27 cellular contexts compared by ENCODE assay signal in genomic region chr9:135151905-135152304, GRCh38.
"Had no signal": no experiment of that assay in that cellular context is flagged by ENCODE, and none has a peak within 500 bp of the region (broad histone marks: within the 10 kb centered on the region; RNA-seq: fewer than 3 reads in every experiment).

No MANE protein-coding gene starts in this region.

- ATAC-seq: foreskin keratinocyte; gastroesophageal sphincter; left cardiac atrium; naive thymus-derived CD8-positive, alpha-beta T cell; stimulated activated naive CD8-positive, alpha-beta T cell treated with anti-CD3 and anti-CD28 coated beads, Interleukin-15, amount 100 ng/mL, for 72 hours; upper lobe of right lung had no signal

- H3K36me3 ChIP-seq: gastroesophageal sphincter, left lung, neutrophil, right lobe of liver, suprapubic skin, transverse colon, upper lobe of right lung, uterus had no signal

- H3K27me3 ChIP-seq: foreskin keratinocyte, right lobe of liver, transverse colon, uterus had no signal

- DNase-seq: dorsolateral prefrontal cortex; effector CD4-positive, alpha-beta T cell; foreskin keratinocyte; left cardiac atrium; mesenchymal stem cell; midbrain; naive thymus-derived CD8-positive, alpha-beta T cell; nephron progenitor cell; right lobe of liver; stimulated activated CD4-positive, alpha-beta T cell treated with anti-CD3 and anti-CD28 coated beads, Interleukin-1b, Interleukin-23, amount 100 ng/mL, for 48 hours; stimulated activated CD4-positive, alpha-beta T cell treated with anti-CD3 and anti-CD28 coated beads, Interleukin-4, amount 100 ng/mL, for 1 hour; stimulated activated CD8-positive, alpha-beta memory T cell treated with anti-CD3 and anti-CD28 coated beads, Interleukin-4, amount 100 ng/mL, for 48 hours; stimulated activated naive CD4-positive, alpha-beta T cell; stimulated activated naive CD8-positive, alpha-beta T cell treated with anti-CD3 and anti-CD28 coated beads, Interleukin-15, amount 100 ng/mL, for 72 hours; transverse colon; upper lobe of right lung; uterus had no signal

- H3K27ac Mint-ChIP-seq: naive thymus-derived CD8-positive, alpha-beta T cell; nephron progenitor cell; progenitor cell of endocrine pancreas had no signal

- H3K79me2 ChIP-seq: parathyroid adenoma had no signal

- H3K36me3 Mint-ChIP-seq: naive thymus-derived CD8-positive, alpha-beta T cell had no signal

- H3K9me3 ChIP-seq: neutrophil, right lobe of liver, suprapubic skin, transverse colon, upper lobe of right lung, uterus had no signal

- FAIRE-seq: colon, islet of Langerhans, small intestine had no signal

- H3K4me3 ChIP-seq: dorsolateral prefrontal cortex, gastroesophageal sphincter, left lung, right lobe of liver, suprapubic skin, transverse colon, upper lobe of right lung, uterus had no signal

- H3K4me1 ChIP-seq: foreskin keratinocyte, gastroesophageal sphincter, left lung, parathyroid adenoma, right lobe of liver, transverse colon, upper lobe of right lung, uterus had no signal

- H3K9ac ChIP-seq: parathyroid adenoma had no signal

- H2AFZ ChIP-seq: parathyroid adenoma had no signal

- H3K4me1 Mint-ChIP-seq: stimulated activated naive CD8-positive, alpha-beta T cell treated with anti-CD3 and anti-CD28 coated beads, Interleukin-15, amount 100 ng/mL, for 72 hours had no signal

- H3K27ac ChIP-seq: dorsolateral prefrontal cortex, epithelial cell of prostate, foreskin keratinocyte, gastroesophageal sphincter, left lung, neutrophil, parathyroid adenoma, right lobe of liver, suprapubic skin, transverse colon, upper lobe of right lung, uterus had no signal

- H3K4me3 Mint-ChIP-seq: nephron progenitor cell; stimulated activated naive CD8-positive, alpha-beta T cell treated with anti-CD3 and anti-CD28 coated beads, Interleukin-15, amount 100 ng/mL, for 72 hours had no signal
